In the genomic region with DNA sequence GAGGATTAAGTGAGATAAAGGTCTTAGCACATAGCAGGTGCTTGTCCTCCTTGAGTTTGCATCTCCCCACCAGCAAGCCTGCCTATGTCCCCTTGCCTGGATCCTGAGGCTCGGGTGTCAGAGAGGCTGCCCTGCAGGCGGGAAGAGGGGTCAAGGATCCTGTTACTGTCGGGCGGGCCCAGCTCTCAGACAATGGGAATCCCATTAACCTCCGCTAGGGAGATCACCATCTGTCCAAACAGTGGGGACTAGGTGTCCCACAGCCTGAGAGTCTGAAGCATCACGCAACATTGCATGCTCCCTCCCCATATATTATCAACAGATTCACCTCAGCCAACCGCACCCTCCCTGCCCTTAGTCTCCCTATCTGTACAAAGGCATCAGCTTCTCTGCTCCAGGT, we compare ENCODE assay signal across 15 cellular contexts.
"Had no signal": no experiment of that assay in that cellular context is flagged by ENCODE, and none has a peak within 500 bp of the region (broad histone marks: within the 10 kb centered on the region; RNA-seq: fewer than 3 reads in every experiment).

No MANE protein-coding gene starts in this region.

- H3K4me3 ChIP-seq: esophagus muscularis mucosa, lower lobe of right lung, pancreas, thoracic aorta, upper lobe of right lung had no signal

- H3K4me1 ChIP-seq: esophagus muscularis mucosa, lower lobe of right lung, pancreas, upper lobe of right lung had no signal

- H3K4me1 Mint-ChIP-seq: activated CD8-positive, alpha-beta memory T cell treated with anti-CD3 and anti-CD28 coated beads, Interleukin-2, amount 10 ng/mL, durations not matched to agents 7 days and 5 days; mesothelial cell of epicardium; stimulated activated effector memory CD8-positive, alpha-beta T cell treated with anti-CD3 and anti-CD28 coated beads, Interleukin-12 subunit alpha, Interleukin-12 subunit beta, amount 100 ng/mL, for 72 hours; T-cell had no signal

- H3K36me3 Mint-ChIP-seq: activated CD8-positive, alpha-beta memory T cell treated with anti-CD3 and anti-CD28 coated beads, Interleukin-2, amount 10 ng/mL, durations not matched to agents 7 days and 5 days; mesothelial cell of epicardium; stimulated activated effector memory CD8-positive, alpha-beta T cell treated with anti-CD3 and anti-CD28 coated beads, Interleukin-12 subunit alpha, Interleukin-12 subunit beta, amount 100 ng/mL, for 72 hours had no signal

- H3K27me3 ChIP-seq: pancreas, upper lobe of right lung had no signal

- H3K4me3 Mint-ChIP-seq: activated CD8-positive, alpha-beta memory T cell treated with anti-CD3 and anti-CD28 coated beads, Interleukin-2, amount 10 ng/mL, durations not matched to agents 7 days and 5 days; mesothelial cell of epicardium; stimulated activated effector memory CD8-positive, alpha-beta T cell treated with anti-CD3 and anti-CD28 coated beads, Interleukin-12 subunit alpha, Interleukin-12 subunit beta, amount 100 ng/mL, for 72 hours; T-cell had no signal

- H3K27ac Mint-ChIP-seq: activated CD8-positive, alpha-beta memory T cell treated with anti-CD3 and anti-CD28 coated beads, Interleukin-2, amount 10 ng/mL, durations not matched to agents 7 days and 5 days; mesothelial cell of epicardium; stimulated activated effector memory CD8-positive, alpha-beta T cell treated with anti-CD3 and anti-CD28 coated beads, Interleukin-12 subunit alpha, Interleukin-12 subunit beta, amount 100 ng/mL, for 72 hours; T-cell had no signal

- H3K27ac ChIP-seq: esophagus muscularis mucosa, lower lobe of right lung, pancreas, thoracic aorta, upper lobe of right lung had no signal

- ATAC-seq: activated CD4-positive, CD25-positive, alpha-beta regulatory T cell treated with anti-CD3 and anti-CD28 coated beads, Interleukin-2, amount 50 U/mL, for 24 hours; activated CD8-positive, alpha-beta memory T cell treated with anti-CD3 and anti-CD28 coated beads, Interleukin-2, amount 10 ng/mL, durations not matched to agents 7 days and 5 days; lower lobe of right lung; pancreas; stimulated activated effector memory CD8-positive, alpha-beta T cell treated with anti-CD3 and anti-CD28 coated beads, Interleukin-12 subunit alpha, Interleukin-12 subunit beta, amount 100 ng/mL, for 72 hours; T-cell; upper lobe of right lung had no signal

- H3K36me3 ChIP-seq: esophagus muscularis mucosa, lower lobe of right lung, pancreas, thoracic aorta, upper lobe of right lung had no signal

- H3K9me3 ChIP-seq: esophagus muscularis mucosa, lower lobe of right lung, pancreas, thoracic aorta, upper lobe of right lung had no signal

- H3K9me3 Mint-ChIP-seq: stimulated activated effector memory CD8-positive, alpha-beta T cell treated with anti-CD3 and anti-CD28 coated beads, Interleukin-12 subunit alpha, Interleukin-12 subunit beta, amount 100 ng/mL, for 72 hours had no signal

- H3K27me3 Mint-ChIP-seq: activated CD8-positive, alpha-beta memory T cell treated with anti-CD3 and anti-CD28 coated beads, Interleukin-2, amount 10 ng/mL, durations not matched to agents 7 days and 5 days had no signal

- DNase-seq: activated CD8-positive, alpha-beta memory T cell treated with anti-CD3 and anti-CD28 coated beads, Interleukin-2, amount 10 ng/mL, durations not matched to agents 7 days and 5 days; activated effector memory CD4-positive, alpha-beta T cell treated with Interleukin-2 at 50 U/mL for 16 hours; activated naive CD4-positive, alpha-beta T cell treated with anti-CD3 and anti-CD28 coated beads, Interleukin-2, amount 50 U/mL, for 16 hours; activated T-cell treated with anti-CD3 and anti-CD28 coated beads, Interleukin-2, amount 50 U/mL, for 1 hour; hippocampal formation; lower lobe of right lung; T-cell; T-helper 9 cell had no signal
